Comparison of ENCODE assay signal across 1 cellular context in genomic region chr12:94254270-94254669, GRCh38.
TF ChIP-seq lines count a peak whose summit lies in the region.

No MANE protein-coding gene starts in this region.

TF ChIP-seq in SK-N-SH treated with all-trans-retinoic acid at 6 μM for 48 hours, 23 proteins besides CTCF, POLR2A, EP300 and RAD21 (continued from another document):
- no peak for TF ChIP-seq ZC3H10 (CRISPR knock-in tag; IDR thresholded peaks at IDR 0.05)
- TF ChIP-seq TCF4 (CRISPR knock-in tag; IDR thresholded peaks at IDR 0.05; ENCODE audit: borderline replicate concordance), result no peak
- no peak for TF ChIP-seq OSR1 (CRISPR knock-in tag; IDR thresholded peaks at IDR 0.05)
- TF ChIP-seq RARB (CRISPR knock-in tag; IDR thresholded peaks at IDR 0.05), result no peak
- no peak for TF ChIP-seq ARNTL (CRISPR knock-in tag; IDR thresholded peaks at IDR 0.05; ENCODE audit: borderline replicate concordance, low read depth)
- TF ChIP-seq TSHZ2 (CRISPR knock-in tag; IDR thresholded peaks at IDR 0.05), result no peak
- TF ChIP-seq BACH2 (CRISPR knock-in tag; IDR thresholded peaks at IDR 0.05; ENCODE audit: borderline replicate concordance), result no peak
- TF ChIP-seq GLIS3 (CRISPR knock-in tag; IDR thresholded peaks at IDR 0.05), result no peak
